ENCODE assay signal across 10 cellular contexts in the genomic region with DNA sequence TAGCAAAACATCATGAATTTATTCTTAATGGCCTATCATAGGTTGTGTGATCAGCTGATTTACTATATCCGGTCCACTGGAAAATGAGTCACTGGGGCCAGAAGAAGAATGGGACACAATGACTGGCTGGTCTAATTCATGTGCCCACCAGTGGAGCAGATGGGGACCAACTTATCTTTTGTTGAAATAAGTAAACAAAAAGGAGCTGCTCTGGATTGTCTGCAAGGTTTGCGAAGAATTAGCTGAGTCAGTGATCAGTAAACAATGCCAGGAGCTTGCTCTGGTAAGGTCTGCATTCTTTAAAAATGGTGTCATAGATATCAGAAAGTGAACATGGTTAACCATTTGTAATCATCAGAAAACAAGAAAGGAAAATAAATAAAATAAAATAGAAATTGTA.
DNase-seq lines count a peak whose midpoint lies in the region; ATAC-seq and FAIRE-seq lines count a peak whose summit lies in the region.
"Had no signal": no experiment of that assay in that cellular context is flagged by ENCODE, and none has a peak within 500 bp of the region (broad histone marks: within the 10 kb centered on the region; RNA-seq: fewer than 3 reads in every experiment).

No MANE protein-coding gene starts in this region.

- H3K9me3 Mint-ChIP-seq in activated naive CD4-positive, alpha-beta T cell treated with anti-CD3 and anti-CD28 coated beads for 36 hours, result no peaks in the 10 kb centered on the region
- H3K9me3 Mint-ChIP-seq: activated T-cell treated with anti-CD3 and anti-CD28 coated beads, Interleukin-2, amount 50 U/mL, for 72 hours; T-helper 1 cell treated with Interleukin-12 subunit alpha and Interleukin-12 subunit beta and Interleukin-4 antibody, amounts not matched to agents 30 μg/mL and 1 μg/mL, for 36 hours had no signal

- no peak for ATAC-seq in T-helper 17 cell
- ATAC-seq: activated T-cell treated with anti-CD3 and anti-CD28 coated beads, Interleukin-2, amount 50 U/mL, for 72 hours had no signal

- CTCF ChIA-PET in activated naive CD4-positive, alpha-beta T cell treated with anti-CD3 and anti-CD28 coated beads for 36 hours (lab: Charles Lee), result no interaction called here

- no peak overlapping the region for H3K27ac Mint-ChIP-seq in activated naive CD4-positive, alpha-beta T cell treated with anti-CD3 and anti-CD28 coated beads for 36 hours
- H3K27ac Mint-ChIP-seq in T-helper 17 cell, result no peak overlapping the region
- H3K27ac Mint-ChIP-seq: activated T-cell treated with anti-CD3 and anti-CD28 coated beads, Interleukin-2, amount 50 U/mL, for 72 hours; T-helper 1 cell treated with Interleukin-12 subunit alpha and Interleukin-12 subunit beta and Interleukin-4 antibody, amounts not matched to agents 30 μg/mL and 1 μg/mL, for 36 hours had no signal

- intact Hi-C loops in activated naive CD4-positive, alpha-beta T cell treated with anti-CD3 and anti-CD28 coated beads for 36 hours (cut with micrococcal nuclease), result no loop called here

- H3K36me3 Mint-ChIP-seq in activated naive CD4-positive, alpha-beta T cell treated with anti-CD3 and anti-CD28 coated beads for 36 hours (ENCODE audit: low read depth), result no peaks in the 10 kb centered on the region
- no peaks in the 10 kb centered on the region for H3K36me3 Mint-ChIP-seq in T-helper 17 cell (ENCODE audit: low read depth)

- no peaks in the 10 kb centered on the region for H3K4me1 Mint-ChIP-seq in activated naive CD4-positive, alpha-beta T cell treated with anti-CD3 and anti-CD28 coated beads for 36 hours (ENCODE audit: low read depth)
- no peaks in the 10 kb centered on the region for H3K4me1 Mint-ChIP-seq in T-helper 17 cell

- no peaks in the 10 kb centered on the region for H3K27me3 Mint-ChIP-seq in activated naive CD4-positive, alpha-beta T cell treated with anti-CD3 and anti-CD28 coated beads for 36 hours (ENCODE audit: low read depth)
- no peaks in the 10 kb centered on the region for H3K27me3 Mint-ChIP-seq in T-helper 17 cell

- no peaks in the 10 kb centered on the region for H3K9me3 ChIP-seq in T-helper 17 cell (ENCODE audit: control insufficient read depth, low read length, poor library complexity, severe bottlenecking)

- DNase-seq in AG08395 (ENCODE audit: low spot score) (peak; percentile 23), HTR-8/SVneo (ENCODE audit: insufficient read length, low spot score) (peak; percentile 48), amniotic epithelial cell (ENCODE audit: low read depth) (peak; percentile 91), islet precursor cell (peak; percentile 82), NCI-H2107 treated with DMSO at 0.1 percent for 48 hours (lab: John Stamatoyannopoulos, UW; ENCODE audit: unreplicated experiment) (no peak), NOMO-1 treated with dmso at 0.1 percent for 144 hours (lab: John Stamatoyannopoulos, UW; ENCODE audit: unreplicated experiment) (no peak), T-helper 17 cell (no peak)
- no peak for DNase-seq in activated naive CD4-positive, alpha-beta T cell treated with anti-CD3 and anti-CD28 coated beads for 36 hours
- DNase-seq: activated T-cell treated with anti-CD3 and anti-CD28 coated beads, Interleukin-2, amount 50 U/mL, for 72 hours had no signal

- FAIRE-seq in HTR-8/SVneo (lab: Jason Lieb, UNC), result no peak

- no peak overlapping the region for H3K4me3 Mint-ChIP-seq in activated naive CD4-positive, alpha-beta T cell treated with anti-CD3 and anti-CD28 coated beads for 36 hours
- no peak overlapping the region for H3K4me3 Mint-ChIP-seq in T-helper 17 cell
- H3K4me3 Mint-ChIP-seq: activated T-cell treated with anti-CD3 and anti-CD28 coated beads, Interleukin-2, amount 50 U/mL, for 72 hours; T-helper 1 cell treated with Interleukin-12 subunit alpha and Interleukin-12 subunit beta and Interleukin-4 antibody, amounts not matched to agents 30 μg/mL and 1 μg/mL, for 36 hours had no signal

Comparison
In these comparisons a context has a peak if more than half of its experiments do, and no peak if none do; other contexts are left out.
1. DNase-seq: peak in AG08395 (single experiment), HTR-8/SVneo (single experiment), amniotic epithelial cell (single experiment) and islet precursor cell (single experiment); none in activated naive CD4-positive, alpha-beta T cell treated with anti-CD3 and anti-CD28 coated beads for 36 hours (single experiment), NCI-H2107 treated with DMSO at 0.1 percent for 48 hours (single experiment), NOMO-1 treated with dmso at 0.1 percent for 144 hours (single experiment) and T-helper 17 cell (0 of 3).